ENCODE assay signal across 1 cellular context in the genomic region with DNA sequence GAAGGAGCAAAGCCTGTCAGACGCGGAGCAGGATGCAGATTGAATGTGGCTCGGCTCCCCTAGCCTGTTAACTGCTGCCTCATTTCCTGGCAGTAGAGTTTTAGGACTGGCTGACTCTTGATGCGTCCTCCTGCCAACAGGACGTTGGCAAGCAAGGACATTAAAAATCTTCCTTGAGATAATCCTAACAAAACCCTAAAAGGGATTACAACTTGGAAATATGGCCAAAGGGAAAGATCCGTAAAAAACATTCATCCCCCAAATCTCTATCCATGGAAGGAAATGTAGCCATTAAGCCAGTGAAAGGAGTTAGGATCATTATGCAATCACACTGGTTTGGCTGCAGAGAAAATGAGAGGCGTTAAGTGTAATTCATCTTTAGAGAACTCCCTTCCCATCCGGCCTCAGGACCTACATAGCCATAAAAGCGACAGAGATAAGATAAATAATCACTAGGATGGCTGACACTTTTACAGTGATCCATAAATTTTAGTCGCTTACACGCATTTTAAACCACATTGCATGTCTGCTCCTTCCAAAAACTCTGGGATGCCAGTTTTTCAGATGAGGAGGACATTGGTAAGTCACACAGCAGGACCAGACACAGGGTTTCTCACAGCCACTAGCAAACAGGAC.
TF ChIP-seq lines count a peak whose summit lies in the region.

No MANE protein-coding gene starts in this region.

TF ChIP-seq in GM23338, 12 proteins besides CTCF, POLR2A, EP300 and RAD21 (continued from another document):
- TF ChIP-seq, protein P1, sequence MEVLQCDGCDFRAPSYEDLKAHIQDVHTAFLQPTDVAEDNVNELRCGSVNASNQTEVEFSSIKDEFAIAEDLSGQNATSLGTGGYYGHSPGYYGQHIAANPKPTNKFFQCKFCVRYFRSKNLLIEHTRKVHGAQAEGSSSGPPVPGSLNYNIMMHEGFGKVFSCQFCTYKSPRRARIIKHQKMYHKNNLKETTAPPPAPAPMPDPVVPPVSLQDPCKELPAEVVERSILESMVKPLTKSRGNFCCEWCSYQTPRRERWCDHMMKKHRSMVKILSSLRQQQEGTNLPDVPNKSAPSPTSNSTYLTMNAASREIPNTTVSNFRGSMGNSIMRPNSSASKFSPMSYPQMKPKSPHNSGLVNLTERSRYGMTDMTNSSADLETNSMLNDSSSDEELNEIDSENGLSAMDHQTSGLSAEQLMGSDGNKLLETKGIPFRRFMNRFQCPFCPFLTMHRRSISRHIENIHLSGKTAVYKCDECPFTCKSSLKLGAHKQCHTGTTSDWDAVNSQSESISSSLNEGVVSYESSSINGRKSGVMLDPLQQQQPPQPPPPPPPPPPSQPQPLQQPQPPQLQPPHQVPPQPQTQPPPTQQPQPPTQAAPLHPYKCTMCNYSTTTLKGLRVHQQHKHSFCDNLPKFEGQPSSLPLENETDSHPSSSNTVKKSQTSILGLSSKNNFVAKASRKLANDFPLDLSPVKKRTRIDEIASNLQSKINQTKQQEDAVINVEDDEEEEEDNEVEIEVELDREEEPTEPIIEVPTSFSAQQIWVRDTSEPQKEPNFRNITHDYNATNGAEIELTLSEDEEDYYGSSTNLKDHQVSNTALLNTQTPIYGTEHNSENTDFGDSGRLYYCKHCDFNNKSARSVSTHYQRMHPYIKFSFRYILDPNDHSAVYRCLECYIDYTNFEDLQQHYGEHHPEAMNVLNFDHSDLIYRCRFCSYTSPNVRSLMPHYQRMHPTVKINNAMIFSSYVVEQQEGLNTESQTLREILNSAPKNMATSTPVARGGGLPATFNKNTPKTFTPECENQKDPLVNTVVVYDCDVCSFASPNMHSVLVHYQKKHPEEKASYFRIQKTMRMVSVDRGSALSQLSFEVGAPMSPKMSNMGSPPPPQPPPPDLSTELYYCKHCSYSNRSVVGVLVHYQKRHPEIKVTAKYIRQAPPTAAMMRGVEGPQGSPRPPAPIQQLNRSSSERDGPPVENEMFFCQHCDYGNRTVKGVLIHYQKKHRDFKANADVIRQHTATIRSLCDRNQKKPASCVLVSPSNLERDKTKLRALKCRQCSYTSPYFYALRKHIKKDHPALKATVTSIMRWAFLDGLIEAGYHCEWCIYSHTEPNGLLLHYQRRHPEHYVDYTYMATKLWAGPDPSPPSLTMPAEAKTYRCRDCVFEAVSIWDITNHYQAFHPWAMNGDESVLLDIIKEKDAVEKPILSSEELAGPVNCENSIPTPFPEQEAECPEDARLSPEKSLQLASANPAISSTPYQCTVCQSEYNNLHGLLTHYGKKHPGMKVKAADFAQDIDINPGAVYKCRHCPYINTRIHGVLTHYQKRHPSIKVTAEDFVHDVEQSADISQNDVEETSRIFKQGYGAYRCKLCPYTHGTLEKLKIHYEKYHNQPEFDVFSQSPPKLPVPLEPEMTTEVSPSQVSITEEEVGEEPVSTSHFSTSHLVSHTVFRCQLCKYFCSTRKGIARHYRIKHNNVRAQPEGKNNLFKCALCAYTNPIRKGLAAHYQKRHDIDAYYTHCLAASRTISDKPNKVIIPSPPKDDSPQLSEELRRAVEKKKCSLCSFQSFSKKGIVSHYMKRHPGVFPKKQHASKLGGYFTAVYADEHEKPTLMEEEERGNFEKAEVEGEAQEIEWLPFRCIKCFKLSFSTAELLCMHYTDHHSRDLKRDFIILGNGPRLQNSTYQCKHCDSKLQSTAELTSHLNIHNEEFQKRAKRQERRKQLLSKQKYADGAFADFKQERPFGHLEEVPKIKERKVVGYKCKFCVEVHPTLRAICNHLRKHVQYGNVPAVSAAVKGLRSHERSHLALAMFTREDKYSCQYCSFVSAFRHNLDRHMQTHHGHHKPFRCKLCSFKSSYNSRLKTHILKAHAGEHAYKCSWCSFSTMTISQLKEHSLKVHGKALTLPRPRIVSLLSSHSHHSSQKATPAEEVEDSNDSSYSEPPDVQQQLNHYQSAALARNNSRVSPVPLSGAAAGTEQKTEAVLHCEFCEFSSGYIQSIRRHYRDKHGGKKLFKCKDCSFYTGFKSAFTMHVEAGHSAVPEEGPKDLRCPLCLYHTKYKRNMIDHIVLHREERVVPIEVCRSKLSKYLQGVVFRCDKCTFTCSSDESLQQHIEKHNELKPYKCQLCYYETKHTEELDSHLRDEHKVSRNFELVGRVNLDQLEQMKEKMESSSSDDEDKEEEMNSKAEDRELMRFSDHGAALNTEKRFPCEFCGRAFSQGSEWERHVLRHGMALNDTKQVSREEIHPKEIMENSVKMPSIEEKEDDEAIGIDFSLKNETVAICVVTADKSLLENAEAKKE (CRISPR knock-in tag; IDR thresholded peaks at IDR 0.05) = no peak
- no peak for TF ChIP-seq CREB1 (CRISPR knock-in tag; IDR thresholded peaks at IDR 0.05; ENCODE audit: low read depth)
